ENCODE assay signal across 25 cellular contexts in the genomic region with DNA sequence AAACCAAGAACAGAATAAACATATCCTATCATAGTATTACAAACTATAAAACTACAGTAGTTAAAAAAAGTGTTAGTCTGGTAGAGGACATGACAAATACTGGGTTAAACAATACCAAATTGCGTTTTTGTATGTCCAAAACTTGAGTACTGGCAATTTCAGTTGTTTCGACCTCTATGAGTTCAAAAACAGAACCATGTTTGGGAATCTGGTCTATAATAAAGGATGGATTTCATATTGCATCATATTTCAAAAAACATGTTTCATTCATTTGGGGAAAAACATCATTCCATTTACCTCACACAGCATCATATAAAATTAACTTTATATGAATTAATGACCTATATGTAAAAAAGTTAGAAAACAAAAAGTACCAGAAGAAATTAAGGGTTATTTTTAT.
"Had no signal": no experiment of that assay in that cellular context is flagged by ENCODE, and none has a peak within 500 bp of the region (broad histone marks: within the 10 kb centered on the region; RNA-seq: fewer than 3 reads in every experiment).

No MANE protein-coding gene starts in this region.

- H3K9me3 ChIP-seq: esophagus squamous epithelium, gastrocnemius medialis, lower lobe of right lung, mucosa of descending colon had no signal

- H3K27me3 ChIP-seq: dorsolateral prefrontal cortex, esophagus squamous epithelium, gastrocnemius medialis, heart right ventricle had no signal

- H3K4me3 ChIP-seq: coronary artery, dorsolateral prefrontal cortex, esophagus squamous epithelium, gastrocnemius medialis, heart right ventricle, lower lobe of right lung, mucosa of descending colon had no signal

- H3K4me1 ChIP-seq: esophagus squamous epithelium had no signal

- FAIRE-seq: colon, islet of Langerhans had no signal

- DNase-seq: dermis blood vessel endothelial cell; dorsolateral prefrontal cortex; effector CD4-positive, alpha-beta T cell; effector memory CD4-positive, alpha-beta T cell; erythroblast; esophagus squamous epithelium; foreskin fibroblast; foreskin melanocyte; gastrocnemius medialis; glutamatergic neuron; head of caudate nucleus; heart right ventricle; hippocampal formation; left colon; left ventricle myocardium superior; lower lobe of right lung; mesenchymal stem cell; mucosa of descending colon; naive B cell had no signal

- H3K27ac ChIP-seq: coronary artery, epithelial cell of prostate, esophagus squamous epithelium, gastrocnemius medialis, heart right ventricle, lower lobe of right lung had no signal

- ATAC-seq: esophagus mucosa, gastrocnemius medialis, heart right ventricle, left colon, left lobe of liver, left ventricle myocardium superior, lower lobe of right lung, mucosa of descending colon had no signal
